ENCODE assay signal across 11 cellular contexts in genomic region chr9:120324996-120325642, GRCh38.
DNase-seq lines count a peak whose midpoint lies in the region; ATAC-seq, FAIRE-seq and TF ChIP-seq lines count a peak whose summit lies in the region.
"Had no signal": no experiment of that assay in that cellular context is flagged by ENCODE, and none has a peak within 500 bp of the region (broad histone marks: within the 10 kb centered on the region; RNA-seq: fewer than 3 reads in every experiment).

No MANE protein-coding gene starts in this region.

- TF ChIP-seq CTCF in C4-2B (conservative IDR thresholded peaks at IDR 0.05) = peak; percentile 14
- TF ChIP-seq CTCF in GM12878 (IDR thresholded peaks at IDR 0.05 in 2 of 3, conservative IDR thresholded peaks at IDR 0.05 in 1 of 3; ENCODE audit: control insufficient read depth in 2 of 3, extremely low read depth in 1 of 3, insufficient read depth in 1 of 3, low read depth in 3 of 3, low read length in 3 of 3) = peak in 2 of 3 experiments; percentile 23 to 28; a peak in 3 of 6 replicates
- no peak for TF ChIP-seq CTCF in PC-9 (conservative IDR thresholded peaks at IDR 0.05)

- no peak for TF ChIP-seq POLR2A in GM12878 (IDR thresholded peaks at IDR 0.05; ENCODE audit: low read depth, low read length)

- H3K4me2 ChIP-seq in GM12878 (ENCODE audit: control insufficient read depth, insufficient read depth) (no peak overlapping the region), PC-9 (no peak overlapping the region)

- BruUV-seq in GM12878 (replicated peaks; lab: Mats Ljungman, UMichigan) = no TSS peak
- BruUV-seq in PC-9 (replicated peaks; lab: Mats Ljungman, UMichigan) = no TSS peak

- RAD21 ChIA-PET in GM12878 (lab: Charles Lee; ENCODE audit: unreplicated experiment) = no interaction called here

- H3K27me3 ChIP-seq in GM12878 (replicated peaks in 1 of 2; ENCODE audit: control insufficient read depth in 2 of 2, insufficient read depth in 2 of 2, low read length in 1 of 2) (no peaks in the 10 kb centered on the region; a peak in 1 of 4 replicates), PC-9 (ENCODE audit: insufficient read depth, low read depth) (peaks cover 73% of the 10 kb centered on the region)
- H3K27me3 ChIP-seq: sigmoid colon had no signal

- H3K79me2 ChIP-seq in GM12878 (ENCODE audit: control insufficient read depth, insufficient read depth, low read length) (no peaks in the 10 kb centered on the region), PC-9 (ENCODE audit: low read depth) (no peaks in the 10 kb centered on the region)

- peak; percentile 69 for ATAC-seq in GM19351 (IDR thresholded peaks at IDR 0.05; ENCODE audit: unreplicated experiment)
- peak; percentile 84 for ATAC-seq in GM12878
- no peak for ATAC-seq in HG03521 (IDR thresholded peaks at IDR 0.05; ENCODE audit: unreplicated experiment)
- no peak for ATAC-seq in HG02623 (IDR thresholded peaks at IDR 0.05; ENCODE audit: unreplicated experiment)

- H2AFZ ChIP-seq in GM12878 (ENCODE audit: control insufficient read depth, low read depth, low read length) (peak overlapping the region; percentile 38; the same call in 1 of the 2 replicates), PC-9 (no peak overlapping the region)

- H3K4me3 ChIP-seq in GM12878 = no peak overlapping the region
- no peak overlapping the region for H3K4me3 ChIP-seq in PC-9
- H3K4me3 ChIP-seq: sigmoid colon had no signal

- H4K20me1 ChIP-seq in GM12878 (ENCODE audit: control insufficient read depth, insufficient read depth) = no peaks in the 10 kb centered on the region
- H4K20me1 ChIP-seq in PC-9 (ENCODE audit: insufficient read depth) = no peaks in the 10 kb centered on the region

- SMC1A ChIA-PET in GM12878 (lab: Charles Lee; ENCODE audit: uncharacterized antibody, unreplicated experiment) = no interaction called here

- no peak overlapping the region for H3K27ac ChIP-seq in C4-2B
- no peak overlapping the region for H3K27ac ChIP-seq in GM12878 (ENCODE audit: control insufficient read depth, insufficient read depth)
- H3K27ac ChIP-seq in PC-9 = no peak overlapping the region
- H3K27ac ChIP-seq: sigmoid colon had no signal

- 23% methylated on average over 5 of the region's 5 CpGs for WGBS in GM12878 (ENCODE audit: insufficient coverage, insufficient replicate concordance, low lambda C conversion rate, missing lambda C conversion rate)

- in situ Hi-C loops in GM12878 (cut with MboI) = no loop called here

- no peak for FAIRE-seq in GM12878 (lab: Jason Lieb, UNC)
- FAIRE-seq: bronchial epithelial cell had no signal

- H3K9me3 ChIP-seq in GM12878 (replicated peaks; ENCODE audit: control insufficient read depth, insufficient read depth, low read length) = no peaks in the 10 kb centered on the region
- H3K9me3 ChIP-seq in PC-9 (ENCODE audit: insufficient read depth, low read depth) = no peaks in the 10 kb centered on the region
- H3K9me3 ChIP-seq: sigmoid colon had no signal

- TF ChIP-seq RAD21 in GM12878 (IDR thresholded peaks at IDR 0.05; ENCODE audit: insufficient read depth, low read depth, low read length) = no peak

- CTCF ChIA-PET in GM12878 (lab: Yijun Ruan, JAX) = no interaction called here
- CTCF ChIA-PET in PC-9 (lab: Charles Lee) = no interaction called here

- H3K9me2 ChIP-seq in PC-9 (ENCODE audit: insufficient read depth) = no peaks in the 10 kb centered on the region

- TF ChIP-seq EP300 in GM12878 (IDR thresholded peaks at IDR 0.05; ENCODE audit: borderline replicate concordance in 1 of 2, control insufficient read depth in 1 of 2, low read depth in 2 of 2, low read length in 2 of 2) = no peak

- H3F3A ChIP-seq in PC-9 (ENCODE audit: insufficient read depth, low read depth) = no peaks in the 10 kb centered on the region

- H3K4me1 ChIP-seq in GM12878 (ENCODE audit: control insufficient read depth, insufficient read depth, low read length) = no peaks in the 10 kb centered on the region
- no peaks in the 10 kb centered on the region for H3K4me1 ChIP-seq in PC-9 (replicated peaks; ENCODE audit: insufficient read depth)
- H3K4me1 ChIP-seq: sigmoid colon had no signal

- H3K9ac ChIP-seq in GM12878 (ENCODE audit: control insufficient read depth, insufficient read depth, low read length) = no peak overlapping the region

- H3K36me3 ChIP-seq in GM12878 (ENCODE audit: control insufficient read depth in 2 of 2, insufficient read depth in 2 of 2, low read length in 1 of 2) = no peaks in the 10 kb centered on the region
- no peaks in the 10 kb centered on the region for H3K36me3 ChIP-seq in PC-9 (ENCODE audit: low read depth)
- H3K36me3 ChIP-seq: sigmoid colon had no signal

- DNase-seq in NCI-H1436 (lab: John Stamatoyannopoulos, UW) (peak; percentile 59), GM12878 (ENCODE audit: low read depth, low spot score) (no peak), PC-9 (no peak), retina (no peak)
- DNase-seq: CD4-positive, alpha-beta memory T cell; sigmoid colon had no signal

- POLR2A ChIA-PET in GM12878 (lab: Charles Lee) (no interaction called here), PC-9 (lab: Charles Lee; ENCODE audit: unreplicated experiment) (no interaction called here)

- intact Hi-C loops in GM12878 (cut with micrococcal nuclease; ENCODE audit: unreplicated experiment) (no loop called here), PC-9 (cut with micrococcal nuclease; ENCODE audit: unreplicated experiment) (no loop called here)

TF ChIP-seq in GM12878, 131 proteins besides CTCF, POLR2A, EP300 and RAD21:
- peak; percentile 81 for TF ChIP-seq NR2F1 (conservative IDR thresholded peaks at IDR 0.05)
- no peak for TF ChIP-seq SMAD5 (IDR thresholded peaks at IDR 0.05; ENCODE audit: low read depth)

Comparison
In these comparisons a context has a peak if more than half of its experiments do, and no peak if none do; other contexts are left out.
1. ATAC-seq: peak in GM19351 (single experiment) and GM12878 (single experiment); none in HG03521 (single experiment) and HG02623 (single experiment).